Comparison of ENCODE assay signal across 8 cellular contexts in genomic region chr15:73927476-73928240, GRCh38. TPM values are rescaled to one million over a fixed set of nuclear protein-coding genes. Genes with fewer than 3 reads are reported as not detected.
DNase-seq lines count a peak whose midpoint lies in the region; ATAC-seq and TF ChIP-seq lines count a peak whose summit lies in the region.

No MANE protein-coding gene starts in this region.

- H3K27ac ChIP-seq in RWPE2 (ENCODE audit: poor library complexity, severe bottlenecking), result peak overlapping the region; percentile 70
- peak overlapping the region; percentile 94 for H3K27ac ChIP-seq in rectal smooth muscle tissue (ENCODE audit: low read depth, low read length)
- peak overlapping the region; percentile 63 to 92 for H3K27ac ChIP-seq in uterus

- peak overlapping the region; percentile 66 for H3K4me3 ChIP-seq in H7 (ENCODE audit: insufficient read depth, low read depth, low read length)
- H3K4me3 ChIP-seq in RWPE2 (ENCODE audit: severe bottlenecking), result peak overlapping the region; percentile 47
- peak overlapping the region; percentile 64 for H3K4me3 ChIP-seq in rectal smooth muscle tissue (ENCODE audit: low read length)
- H3K4me3 ChIP-seq in uterus, result peak overlapping the region; percentile 37 to 66

- no peaks in the 10 kb centered on the region for H3K9me3 ChIP-seq in RWPE2 (ENCODE audit: severe bottlenecking)
- H3K9me3 ChIP-seq in uterus, result no peaks in the 10 kb centered on the region

- peak; percentile 65 for ATAC-seq in RWPE2 (ENCODE audit: low read depth)
- ATAC-seq in GM18502 (IDR thresholded peaks at IDR 0.05; ENCODE audit: poor library complexity, unreplicated experiment), result no peak

- TF ChIP-seq POLR2A in uterus (IDR thresholded peaks at IDR 0.05), result peak in 1 of 2 donors; percentile 43

- intact Hi-C loops in cardiac septum (cut with DNase I), result no loop called here
- intact Hi-C loops in uterus (cut with DNase I; ENCODE audit: low total_unique reads), result no loop called here

- H3K36me3 ChIP-seq in H7 (replicated peaks; ENCODE audit: control insufficient read depth, insufficient read depth, low read length) (no peaks in the 10 kb centered on the region), RWPE2 (ENCODE audit: low read depth) (no peaks in the 10 kb centered on the region), rectal smooth muscle tissue (ENCODE audit: control insufficient read depth, insufficient read depth, low read length) (no peaks in the 10 kb centered on the region), uterus (no peaks in the 10 kb centered on the region)

- H3K27me3 ChIP-seq in H7 (ENCODE audit: control insufficient read depth, insufficient read depth, low read length) (peaks cover 6% of the 10 kb centered on the region), RWPE2 (ENCODE audit: insufficient read depth, poor library complexity, severe bottlenecking) (no peaks in the 10 kb centered on the region), rectal smooth muscle tissue (ENCODE audit: control insufficient read depth, insufficient read depth, low read length) (no peaks in the 10 kb centered on the region), uterus (no peaks in the 10 kb centered on the region)

- peak overlapping the region; percentile 10 for H3K9ac ChIP-seq in rectal smooth muscle tissue (ENCODE audit: low read length)

- H3K4me1 ChIP-seq in RWPE2 (ENCODE audit: insufficient read depth, poor library complexity, severe bottlenecking), result peaks cover 20% of the 10 kb centered on the region
- peaks cover 25% of the 10 kb centered on the region for H3K4me1 ChIP-seq in rectal smooth muscle tissue (ENCODE audit: control insufficient read depth, insufficient read depth, low read length)
- peaks cover 3 to 11% of the 10 kb centered on the region in 2 donors for H3K4me1 ChIP-seq in uterus

- DNase-seq in AG08396 (ENCODE audit: low spot score), result peak; percentile 73
- DNase-seq in H7, result peak; percentile 95
- DNase-seq in RWPE2 (ENCODE audit: low spot score), result no peak
- peak; percentile 81 for DNase-seq in activated naive CD4-positive, alpha-beta T cell treated with Interleukin-2 at 50 U/mL for 16 hours
- peak; percentile 88 for DNase-seq in cardiac septum (ENCODE audit: low spot score)
- peak; percentile 54 to 61 for DNase-seq in uterus

- TF ChIP-seq CTCF in RWPE2 (IDR thresholded peaks at IDR 0.05; ENCODE audit: poor library complexity, severe bottlenecking) (peak; percentile 93), uterus (IDR thresholded peaks at IDR 0.05) (peak in 3 of 4 experiments; percentile 23 to 62 (median 60))

RNA-seq across cellular contexts. Expression of gene LOXL1, which starts 1.4 kb away (rescaled TPM):
- total RNA-seq in H7 (2014; rRNA removed; shearing (Covaris generic)), result 11.8 and 18.4 TPM in 2 replicates
- total RNA-seq in cardiac septum (29.1 TPM), uterus (10 to 100 TPM; 19.4 to 68.4 (median 33.1) TPM)

RNA-seq across cellular contexts. Expression of gene TBC1D21, which starts 54.3 kb away (rescaled TPM):
- total RNA-seq in H7 (2014; rRNA removed; shearing (Covaris generic)), result not detected in 2 replicates
- not detected for total RNA-seq in cardiac septum
- not detected for total RNA-seq in uterus
